Comparison of ENCODE assay signal across 8 cellular contexts in the genomic region with DNA sequence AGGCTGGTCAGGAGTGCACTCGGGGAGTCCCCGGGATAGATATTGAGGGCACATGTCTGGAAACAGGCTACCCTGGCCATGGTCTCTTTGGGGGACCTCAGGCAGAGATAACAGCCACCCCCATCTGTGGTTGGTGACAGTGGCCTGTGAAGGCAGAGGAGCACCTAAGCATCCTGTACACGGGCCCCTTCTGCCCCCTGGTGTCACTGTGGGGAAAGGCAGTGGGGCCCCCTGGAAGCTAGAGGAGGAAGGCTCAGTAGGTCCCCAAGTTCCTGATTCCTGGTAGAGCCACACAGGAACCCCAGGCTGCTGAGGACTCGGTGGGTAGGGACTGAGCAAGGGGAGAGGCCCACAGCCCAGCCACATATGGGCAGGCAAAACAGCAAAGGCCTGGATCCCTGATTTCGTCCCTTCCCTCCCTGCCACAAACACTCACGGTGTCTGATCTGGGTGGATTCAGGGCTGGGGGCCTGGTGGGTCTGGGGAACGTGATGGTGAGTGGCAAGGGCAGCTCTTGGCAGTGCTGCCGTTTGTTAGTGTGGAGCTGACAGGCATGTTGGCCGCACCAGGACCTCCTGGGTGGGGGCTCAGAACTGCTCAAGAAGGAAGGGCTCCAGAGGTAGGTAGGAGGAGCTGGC. TPM values are rescaled to one million over a fixed set of nuclear protein-coding genes. Genes with fewer than 3 reads are reported as not detected.
A peak's percentile ranks its signal among the peaks of the same experiment; 100 is the strongest.
DNase-seq lines count a peak whose midpoint lies in the region; ATAC-seq, FAIRE-seq and TF ChIP-seq lines count a peak whose summit lies in the region.

No MANE protein-coding gene starts in this region.

- BruUV-seq in endothelial cell of umbilical vein (replicated peaks; lab: Mats Ljungman, UMichigan): no TSS peak

- POLR2A ChIA-PET in activated CD4-positive, alpha-beta memory T cell treated with anti-CD3 and anti-CD28 coated beads for 36 hours (lab: Charles Lee): no interaction called here
- POLR2A ChIA-PET in endothelial cell of umbilical vein (lab: Charles Lee): no interaction called here

- no peak overlapping the region for H3K4me3 ChIP-seq in MM.1S (ENCODE audit: low read length)
- H3K4me3 ChIP-seq in endothelial cell of umbilical vein (replicated peaks in 1 of 3; ENCODE audit: insufficient read depth in 1 of 3, low read depth in 1 of 3, low read length in 3 of 3): no peak overlapping the region
- H3K4me3 ChIP-seq in tibial nerve: no peak overlapping the region

- no peaks in the 10 kb centered on the region for H3K4me1 Mint-ChIP-seq in activated CD4-positive, alpha-beta memory T cell treated with anti-CD3 and anti-CD28 coated beads for 36 hours (ENCODE audit: low read depth)
- no peaks in the 10 kb centered on the region for H3K4me1 Mint-ChIP-seq in nephron

- dilution Hi-C loops in endothelial cell of umbilical vein (cut with MboI; ENCODE audit: extremely low pct_ligation_motif_present, low sequenced_read_pairs): no loop called here

- no peaks in the 10 kb centered on the region for H3K36me3 ChIP-seq in MM.1S (replicated peaks; ENCODE audit: insufficient read depth, low read length)
- H3K36me3 ChIP-seq in endothelial cell of umbilical vein (ENCODE audit: control insufficient read depth in 2 of 2, extremely low read depth in 1 of 2, insufficient read depth in 2 of 2, low read length in 2 of 2): peaks cover 0 to 27% of the 10 kb centered on the region in 2 experiments
- peaks cover 0 to 94% (median 12%) of the 10 kb centered on the region in 3 donors for H3K36me3 ChIP-seq in tibial nerve

- 73 to 79% methylated on average over 9 of the region's 9 CpGs for WGBS in tibial nerve, 2 donors

- H3K9me3 ChIP-seq in MM.1S (replicated peaks; ENCODE audit: insufficient read depth, low read length) (no peaks in the 10 kb centered on the region), endothelial cell of umbilical vein (replicated peaks; ENCODE audit: control insufficient read depth, insufficient read depth, low read length) (no peaks in the 10 kb centered on the region), tibial nerve (no peaks in the 10 kb centered on the region)

- TF ChIP-seq EP300 in tibial nerve (IDR thresholded peaks at IDR 0.05): no peak

- H3K27ac ChIP-seq in MM.1S (ENCODE audit: low read length) (no peak overlapping the region), endothelial cell of umbilical vein (ENCODE audit: insufficient read depth, low read depth, low read length) (no peak overlapping the region), tibial nerve (no peak overlapping the region)

- H4K20me1 ChIP-seq in MM.1S (ENCODE audit: insufficient read depth, low read length): no peaks in the 10 kb centered on the region
- no peaks in the 10 kb centered on the region for H4K20me1 ChIP-seq in endothelial cell of umbilical vein (replicated peaks; ENCODE audit: control insufficient read depth, extremely low read depth, insufficient read depth, low read length)

- peak; percentile 92 for TF ChIP-seq CTCF in MM.1S (IDR thresholded peaks at IDR 0.05; ENCODE audit: low read length)
- peak; percentile 54 to 79 for TF ChIP-seq CTCF in endothelial cell of umbilical vein (IDR thresholded peaks at IDR 0.05; ENCODE audit: extremely low read depth in 1 of 2, insufficient read depth in 1 of 2, low read depth in 1 of 2, low read length in 2 of 2)
- peak; percentile 45 to 58 (median 50) for TF ChIP-seq CTCF in nephron (IDR thresholded peaks at IDR 0.05; ENCODE audit: unreplicated experiment in 3 of 3)
- peak; percentile 26 to 59 (median 46) for TF ChIP-seq CTCF in tibial nerve (IDR thresholded peaks at IDR 0.05)

- DNase-seq in NCI-H345 treated with DMSO at 0.1 percent for 48 hours (lab: John Stamatoyannopoulos, UW; ENCODE audit: unreplicated experiment) (peak; percentile 10), NCI-H345 (lab: John Stamatoyannopoulos, UW) (no peak), MM.1S (peak; percentile 53), endothelial cell of umbilical vein (ENCODE audit: low read depth, low spot score) (peak; percentile 12), tibial nerve (ENCODE audit: low spot score in 2 of 2) (peak in 1 of 2 donors; percentile 31)
- DNase-seq in activated CD4-positive, alpha-beta memory T cell treated with anti-CD3 and anti-CD28 coated beads for 36 hours: peak; percentile 76

- no peak overlapping the region for H3K27ac Mint-ChIP-seq in activated CD4-positive, alpha-beta memory T cell treated with anti-CD3 and anti-CD28 coated beads for 36 hours
- no peak overlapping the region for H3K27ac Mint-ChIP-seq in nephron

- no peaks in the 10 kb centered on the region for H3F3A ChIP-seq in MM.1S (ENCODE audit: insufficient read depth, low read length)

- no peaks in the 10 kb centered on the region for H3K9me2 ChIP-seq in MM.1S (replicated peaks; ENCODE audit: insufficient read depth, low read length)

- ATAC-seq in HG03571 (IDR thresholded peaks at IDR 0.05; ENCODE audit: unreplicated experiment): no peak

- no peak overlapping the region for H3K4me2 ChIP-seq in MM.1S (ENCODE audit: low read depth, low read length)
- no peak overlapping the region for H3K4me2 ChIP-seq in endothelial cell of umbilical vein (ENCODE audit: insufficient read depth, low read length)

- H2AFZ ChIP-seq in MM.1S (ENCODE audit: low read length) (no peak overlapping the region), endothelial cell of umbilical vein (ENCODE audit: low read depth, low read length) (no peak overlapping the region)

- TF ChIP-seq POLR2A in endothelial cell of umbilical vein (IDR thresholded peaks at IDR 0.05; ENCODE audit: low read depth, low read length) (no peak), tibial nerve (IDR thresholded peaks at IDR 0.05) (no peak)

- no peak for FAIRE-seq in endothelial cell of umbilical vein (lab: Jason Lieb, UNC)

- H3K36me3 Mint-ChIP-seq in activated CD4-positive, alpha-beta memory T cell treated with anti-CD3 and anti-CD28 coated beads for 36 hours: peaks cover 54% of the 10 kb centered on the region
- H3K36me3 Mint-ChIP-seq in nephron (ENCODE audit: low read depth): peaks cover 58% of the 10 kb centered on the region

- CTCF ChIA-PET in activated CD4-positive, alpha-beta memory T cell treated with anti-CD3 and anti-CD28 coated beads for 36 hours (lab: Charles Lee): interaction anchor here (0.6 to 7.5 kb wide), 35 partner anchors 9 to 449 kb away, joined by 3 to 112 read pairs (median 4); a partner anchor contains a TSS
- CTCF ChIA-PET in endothelial cell of umbilical vein (lab: Charles Lee): interaction anchor here (0.6 to 4.8 kb wide), 14 partner anchors 8 to 891 kb away, joined by 3 to 52 read pairs (median 3); a partner anchor contains a TSS

- H3K4me3 Mint-ChIP-seq in activated CD4-positive, alpha-beta memory T cell treated with anti-CD3 and anti-CD28 coated beads for 36 hours: no peak overlapping the region
- H3K4me3 Mint-ChIP-seq in nephron: no peak overlapping the region

- H3K79me2 ChIP-seq in MM.1S (ENCODE audit: low read length): no peaks in the 10 kb centered on the region
- H3K79me2 ChIP-seq in endothelial cell of umbilical vein (ENCODE audit: control insufficient read depth, insufficient read depth, low read length): no peaks in the 10 kb centered on the region

- H3K27me3 Mint-ChIP-seq in activated CD4-positive, alpha-beta memory T cell treated with anti-CD3 and anti-CD28 coated beads for 36 hours: no peaks in the 10 kb centered on the region
- peaks cover 3% of the 10 kb centered on the region for H3K27me3 Mint-ChIP-seq in nephron (ENCODE audit: low read depth)

- no peaks in the 10 kb centered on the region for H3K27me3 ChIP-seq in MM.1S (replicated peaks; ENCODE audit: insufficient read depth, low read length)
- no peaks in the 10 kb centered on the region for H3K27me3 ChIP-seq in endothelial cell of umbilical vein (ENCODE audit: control insufficient read depth in 2 of 2, insufficient read depth in 2 of 2, low read length in 2 of 2)
- no peaks in the 10 kb centered on the region for H3K27me3 ChIP-seq in tibial nerve

- no peaks in the 10 kb centered on the region for H3K4me1 ChIP-seq in MM.1S (ENCODE audit: low read length)
- H3K4me1 ChIP-seq in endothelial cell of umbilical vein (ENCODE audit: control insufficient read depth, extremely low read depth, insufficient read depth, low read length): no peaks in the 10 kb centered on the region
- no peaks in the 10 kb centered on the region for H3K4me1 ChIP-seq in tibial nerve

- no peaks in the 10 kb centered on the region for H3K9me3 Mint-ChIP-seq in activated CD4-positive, alpha-beta memory T cell treated with anti-CD3 and anti-CD28 coated beads for 36 hours
- no peaks in the 10 kb centered on the region for H3K9me3 Mint-ChIP-seq in nephron

- H3K9me1 ChIP-seq in endothelial cell of umbilical vein (replicated peaks; ENCODE audit: control insufficient read depth, extremely low read depth, insufficient read depth, low read length): no peaks in the 10 kb centered on the region

- H3K9ac ChIP-seq in MM.1S (ENCODE audit: low read length) (no peak overlapping the region), endothelial cell of umbilical vein (replicated peaks; ENCODE audit: extremely low read depth, insufficient read depth, low read length) (no peak overlapping the region)

- intact Hi-C loops in activated CD4-positive, alpha-beta memory T cell treated with anti-CD3 and anti-CD28 coated beads for 36 hours (cut with micrococcal nuclease): loop anchor here (1.0 kb wide), 1 partner anchor 168 kb away; no protein-coding TSS in a partner anchor
- intact Hi-C loops in endothelial cell of umbilical vein (cut with micrococcal nuclease): loop anchor here (1.0 kb wide), 2 partner anchors 168 to 418 kb away; no protein-coding TSS in a partner anchor

RNA-seq across cellular contexts. Expression of a gene that starts 14.1 kb away (rescaled TPM):
- total RNA-seq in activated CD4-positive, alpha-beta memory T cell treated with anti-CD3 and anti-CD28 coated beads for 36 hours: 1 to 10 TPM; 4.0 TPM
- total RNA-seq in endothelial cell of umbilical vein (not detected in 2 replicates), tibial nerve (1 to 10 TPM in 2 of 4 donors, under 1 TPM in 1, not detected in 1; 0.87 to 2.7 (median 2.1) TPM)
- not detected in 2 replicates for polyA plus RNA-seq in endothelial cell of umbilical vein
- polyA plus RNA-seq in endothelial cell of umbilical vein (2011; cell fraction: cytosol; rRNA removed): not detected in 2 replicates
- not detected in 2 replicates for polyA plus RNA-seq in endothelial cell of umbilical vein (2011; cell fraction: nucleus; rRNA removed)
- 0.10 and 0.13 TPM in 2 replicates for polyA plus RNA-seq in endothelial cell of umbilical vein (2012)
- not detected in 2 replicates for polyA minus RNA-seq in endothelial cell of umbilical vein
- not detected for polyA minus RNA-seq in endothelial cell of umbilical vein (2011; cell fraction: cytosol; rRNA and poly(A)+ RNA removed)
- not detected in 2 replicates for polyA minus RNA-seq in endothelial cell of umbilical vein (2011; cell fraction: nucleus; rRNA and poly(A)+ RNA removed)

RNA-seq across cellular contexts. Expression of a gene that starts 42.8 kb away (rescaled TPM):
- total RNA-seq in activated CD4-positive, alpha-beta memory T cell treated with anti-CD3 and anti-CD28 coated beads for 36 hours: not detected
- total RNA-seq in endothelial cell of umbilical vein (not detected in 2 replicates), tibial nerve (under 1 TPM in 1 of 4 donors, not detected in 3; 0.78 TPM)
- polyA plus RNA-seq in endothelial cell of umbilical vein: not detected in 2 replicates
- not detected in 2 replicates for polyA plus RNA-seq in endothelial cell of umbilical vein (2011; cell fraction: cytosol; rRNA removed)
- polyA plus RNA-seq in endothelial cell of umbilical vein (2011; cell fraction: nucleus; rRNA removed): not detected in 2 replicates
- not detected in 2 replicates for polyA plus RNA-seq in endothelial cell of umbilical vein (2012)
- not detected in 2 replicates for polyA minus RNA-seq in endothelial cell of umbilical vein
- not detected for polyA minus RNA-seq in endothelial cell of umbilical vein (2011; cell fraction: cytosol; rRNA and poly(A)+ RNA removed)
- not detected in 2 replicates for polyA minus RNA-seq in endothelial cell of umbilical vein (2011; cell fraction: nucleus; rRNA and poly(A)+ RNA removed)
